15 cellular contexts compared by ENCODE assay signal in genomic region chr20:4516851-4517250, GRCh38.
DNase-seq lines count a peak whose midpoint lies in the region; ATAC-seq and TF ChIP-seq lines count a peak whose summit lies in the region.
"Had no signal": no experiment of that assay in that cellular context is flagged by ENCODE, and none has a peak within 500 bp of the region (broad histone marks: within the 10 kb centered on the region; RNA-seq: fewer than 3 reads in every experiment).

No MANE protein-coding gene starts in this region.

- no peak for TF ChIP-seq EP300 in tibial nerve (IDR thresholded peaks at IDR 0.05)

- POLR2A ChIA-PET in PC-3 (lab: Charles Lee; ENCODE audit: unreplicated experiment) = no interaction called here

- in situ Hi-C loops in GM23248 (cut with MboI) = no loop called here

- H3K4me1 ChIP-seq in GM23248 (ENCODE audit: insufficient read depth) = peaks cover 20% of the 10 kb centered on the region
- H3K4me1 ChIP-seq in PC-3 (ENCODE audit: insufficient read depth, low read length) = peaks cover 34% of the 10 kb centered on the region
- no peaks in the 10 kb centered on the region for H3K4me1 ChIP-seq in tibial nerve
- H3K4me1 ChIP-seq: BE2C had no signal

- H3K27me3 ChIP-seq in GM23248 (replicated peaks; ENCODE audit: insufficient read depth) = no peaks in the 10 kb centered on the region
- H3K27me3 ChIP-seq in PC-3 (ENCODE audit: low read length) = no peaks in the 10 kb centered on the region
- no peaks in the 10 kb centered on the region for H3K27me3 ChIP-seq in tibial nerve
- H3K27me3 ChIP-seq: BE2C had no signal

- WGBS in GM23248 (ENCODE audit: low coverage in 1 of 2, low lambda C conversion rate in 2 of 2, missing lambda C conversion rate in 2 of 2), 2 experiments = 38 to 50% methylated on average over 1 of the region's 1 CpG
- WGBS in tibial nerve, 2 donors = 30 to 33% methylated on average over 1 of the region's 1 CpG

- H2AFZ ChIP-seq in GM23248 (no peak overlapping the region), PC-3 (ENCODE audit: low read length) (no peak overlapping the region)

- H3K79me2 ChIP-seq in GM23248 (ENCODE audit: insufficient read depth) = no peaks in the 10 kb centered on the region
- no peaks in the 10 kb centered on the region for H3K79me2 ChIP-seq in PC-3 (ENCODE audit: low read length)

- H3K4me3 ChIP-seq in GM23248 (no peak overlapping the region), PC-3 (ENCODE audit: low read length) (no peak overlapping the region), fibroblast of mammary gland (ENCODE audit: control insufficient read depth, low read depth, low read length) (no peak overlapping the region), tibial nerve (no peak overlapping the region)

- H3K36me3 ChIP-seq in GM23248 (ENCODE audit: low read depth) = no peaks in the 10 kb centered on the region
- H3K36me3 ChIP-seq in PC-3 (ENCODE audit: low read depth, low read length) = no peaks in the 10 kb centered on the region
- H3K36me3 ChIP-seq in tibial nerve = no peaks in the 10 kb centered on the region
- H3K36me3 ChIP-seq: BE2C had no signal

- TF ChIP-seq CTCF in PC-3 (conservative IDR thresholded peaks at IDR 0.05; ENCODE audit: low read depth, low read length) (no peak), fibroblast of mammary gland (conservative IDR thresholded peaks at IDR 0.05; ENCODE audit: control insufficient read depth, insufficient read depth, low read depth, low read length) (no peak), tibial nerve (IDR thresholded peaks at IDR 0.05) (no peak)

- H3F3A ChIP-seq in GM23248 (ENCODE audit: insufficient read depth) (peaks cover 10% of the 10 kb centered on the region), PC-3 (ENCODE audit: low read length, unreplicated experiment) (peaks cover 12% of the 10 kb centered on the region)

- CTCF ChIA-PET in PC-3 (lab: Charles Lee) = no interaction called here

- no peaks in the 10 kb centered on the region for H4K20me1 ChIP-seq in GM23248 (ENCODE audit: insufficient read depth)
- no peaks in the 10 kb centered on the region for H4K20me1 ChIP-seq in PC-3 (ENCODE audit: low read length)

- no peak for TF ChIP-seq POLR2A in tibial nerve (IDR thresholded peaks at IDR 0.05)

- H3K9me2 ChIP-seq in GM23248 (ENCODE audit: insufficient read depth) (no peaks in the 10 kb centered on the region), PC-3 (replicated peaks; ENCODE audit: low read length) (no peaks in the 10 kb centered on the region)

- intact Hi-C loops in PC-3 (cut with micrococcal nuclease) = no loop called here

- no peak for ATAC-seq in PC-3
- no peak for ATAC-seq in HG03521 (IDR thresholded peaks at IDR 0.05; ENCODE audit: unreplicated experiment)

- H3K4me2 ChIP-seq in GM23248 (ENCODE audit: unreplicated experiment) (no peak overlapping the region), PC-3 (ENCODE audit: low read length) (no peak overlapping the region)

- H3K27ac ChIP-seq in GM23248 = no peak overlapping the region
- no peak overlapping the region for H3K27ac ChIP-seq in PC-3 (ENCODE audit: low read length)
- H3K27ac ChIP-seq in tibial nerve = no peak overlapping the region
- H3K27ac ChIP-seq: C4-2B had no signal

- peak; percentile 16 for DNase-seq in GM23248
- peak; percentile 40 for DNase-seq in PC-3
- DNase-seq in fibroblast of mammary gland (ENCODE audit: low read depth) = peak; percentile 30
- peak; percentile 60 for DNase-seq in renal cortical epithelial cell (ENCODE audit: low read depth)
- DNase-seq in occipital lobe (lab: John Stamatoyannopoulos, UW) = no peak
- DNase-seq in tibial nerve (ENCODE audit: low spot score in 2 of 2) = no peak
- DNase-seq: BE2C; CD4-positive, alpha-beta memory T cell; DMS153; DND-41; GF-D8; HCEC 1CT; HFFc6 had no signal

- H3K9ac ChIP-seq in GM23248 (no peak overlapping the region), PC-3 (ENCODE audit: low read length) (no peak overlapping the region)

- H3K9me3 ChIP-seq in GM23248 (ENCODE audit: low read depth) = no peaks in the 10 kb centered on the region
- H3K9me3 ChIP-seq in PC-3 (ENCODE audit: low read length) = no peaks in the 10 kb centered on the region
- H3K9me3 ChIP-seq in tibial nerve = no peaks in the 10 kb centered on the region
- H3K9me3 ChIP-seq: BE2C had no signal

- BruUV-seq in PC-3 (replicated peaks; lab: Mats Ljungman, UMichigan) = no TSS peak

Comparison
In these comparisons a context has a peak if more than half of its experiments do, and no peak if none do; other contexts are left out.
1. DNase-seq: peak in GM23248 (single experiment), PC-3 (single experiment), fibroblast of mammary gland (single experiment) and renal cortical epithelial cell (single experiment); none in occipital lobe (single experiment) and tibial nerve (0 of 2).